ENCODE assay signal across 1 cellular context in genomic region chr12:56530390-56531055, GRCh38.
TF ChIP-seq lines count a peak whose summit lies in the region.

No MANE protein-coding gene starts in this region.

TF ChIP-seq in A549, 52 proteins besides CTCF, POLR2A, EP300 and RAD21:
- TF ChIP-seq JUNB (IDR thresholded peaks at IDR 0.05) (no peak), HOXA7 (CRISPR knock-in tag; IDR thresholded peaks at IDR 0.05) (no peak), NPAS2 (CRISPR knock-in tag; IDR thresholded peaks at IDR 0.05; ENCODE audit: borderline replicate concordance) (no peak)
